In genomic region chr19:55485439-55486011, GRCh38 we compare ENCODE assay signal across 7 cellular contexts. TPM values are rescaled to one million over a fixed set of nuclear protein-coding genes. Genes with fewer than 3 reads are reported as not detected.
DNase-seq lines count a peak whose midpoint lies in the region; ATAC-seq and TF ChIP-seq lines count a peak whose summit lies in the region.
"Had no signal": no experiment of that assay in that cellular context is flagged by ENCODE, and none has a peak within 500 bp of the region (broad histone marks: within the 10 kb centered on the region; RNA-seq: fewer than 3 reads in every experiment).

No MANE protein-coding gene starts in this region.

- H3K9me2 ChIP-seq in DOHH2 (replicated peaks; ENCODE audit: control insufficient read depth, low read length), result no peaks in the 10 kb centered on the region

- H3K9me3 Mint-ChIP-seq in WTC11, result no peaks in the 10 kb centered on the region

- no peaks in the 10 kb centered on the region for H3K27me3 Mint-ChIP-seq in WTC11 (ENCODE audit: low read depth)

- H3K4me3 Mint-ChIP-seq in WTC11, result peak overlapping the region; percentile 82

- H3K27me3 ChIP-seq in DOHH2 (ENCODE audit: control insufficient read depth, low read length) (no peaks in the 10 kb centered on the region), lung (ENCODE audit: control insufficient read depth, insufficient read depth) (no peaks in the 10 kb centered on the region)

- H3K9me3 ChIP-seq in DOHH2 (ENCODE audit: control insufficient read depth, insufficient read depth, low read length), result no peaks in the 10 kb centered on the region
- H3K9me3 ChIP-seq in lung (ENCODE audit: control insufficient read depth in 2 of 2, insufficient read depth in 1 of 2, low read length in 1 of 2), result no peaks in the 10 kb centered on the region

- 30% methylated on average over 18 of the region's 18 CpGs for WGBS in lung, 2 donors

- no peak for TF ChIP-seq CTCF in DOHH2 (IDR thresholded peaks at IDR 0.05; ENCODE audit: low read depth, low read length, poor library complexity, severe bottlenecking)
- no peak for TF ChIP-seq CTCF in WTC11 (IDR thresholded peaks at IDR 0.05)
- no peak for TF ChIP-seq CTCF in lung (IDR thresholded peaks at IDR 0.05; ENCODE audit: control extremely low read depth, extremely low read depth)

- POLR2A ChIA-PET in WTC11 (lab: Charles Lee), result interaction anchor here (0.5 to 1.3 kb wide), 5 partner anchors 9 to 162 kb away, joined by 3 to 11 read pairs (median 3); partner anchors contain the start of gene ZNF628

- peak overlapping the region; percentile 74 for H3K4me2 ChIP-seq in DOHH2 (ENCODE audit: low read length)

- no peaks in the 10 kb centered on the region for H3K36me3 Mint-ChIP-seq in WTC11

- peaks cover 5% of the 10 kb centered on the region for H3K79me2 ChIP-seq in DOHH2 (ENCODE audit: control insufficient read depth, low read length)

- peaks cover 5% of the 10 kb centered on the region for H3K36me3 ChIP-seq in DOHH2 (ENCODE audit: control insufficient read depth, low read length)
- peaks cover 0 to 26% of the 10 kb centered on the region in 2 donors for H3K36me3 ChIP-seq in lung (ENCODE audit: control insufficient read depth in 2 of 2, insufficient read depth in 2 of 2, low read length in 2 of 2)

- H3K4me3 ChIP-seq in DOHH2 (ENCODE audit: low read length) (peak overlapping the region; percentile 92), lung (peak overlapping the region; percentile 51)

- no peak for DNase-seq in WTC11 (ENCODE audit: low spot score)
- DNase-seq in lung (ENCODE audit: low spot score), result no peak
- no peak for DNase-seq in SKM-1 treated with dmso at 0.1 percent for 144 hours (lab: John Stamatoyannopoulos, UW; ENCODE audit: unreplicated experiment)
- no peak for DNase-seq in glomerular visceral epithelial cell (ENCODE audit: extremely low spot score)

- peak overlapping the region; percentile 87 for H3K27ac Mint-ChIP-seq in WTC11

- H4K20me1 ChIP-seq in DOHH2 (ENCODE audit: control insufficient read depth, insufficient read depth, low read depth, low read length), result no peaks in the 10 kb centered on the region

- H3K4me1 Mint-ChIP-seq in WTC11, result peaks cover 20% of the 10 kb centered on the region

- no peaks in the 10 kb centered on the region; the same call in 1 of the 2 replicates for H3F3A ChIP-seq in DOHH2 (ENCODE audit: control insufficient read depth, insufficient read depth)

- CTCF ChIA-PET in WTC11 (lab: Charles Lee), result interaction anchor here (1.0 to 13.5 kb wide), 5 partner anchors 9 to 147 kb away, joined by 3 to 96 read pairs (median 4); partner anchors contain the start of gene ISOC2

- peaks cover 18% of the 10 kb centered on the region for H3K4me1 ChIP-seq in DOHH2 (ENCODE audit: control insufficient read depth, low read length)
- H3K4me1 ChIP-seq in lung (ENCODE audit: control insufficient read depth in 2 of 2, insufficient read depth in 2 of 2, low read length in 2 of 2), result peaks cover 4 to 5% of the 10 kb centered on the region in 2 donors

- no peak for ATAC-seq in WTC11
- no peak for ATAC-seq in lung (ENCODE audit: insufficient read depth, low FRiP score)
- ATAC-seq in HG03159 (IDR thresholded peaks at IDR 0.05; ENCODE audit: unreplicated experiment), result no peak

- H3K27ac ChIP-seq in DOHH2 (ENCODE audit: low read depth, low read length), result peak overlapping the region; percentile 40
- H3K27ac ChIP-seq in lung (ENCODE audit: low read depth in 1 of 2, low read length in 1 of 2), result peak overlapping the region; percentile 77 to 81

TF ChIP-seq in WTC11, 78 proteins besides CTCF, POLR2A, EP300 and RAD21:
- TF ChIP-seq MXD4 (CRISPR knock-in tag; IDR thresholded peaks at IDR 0.05; ENCODE audit: borderline replicate concordance) (no peak), NFATC4 (CRISPR knock-in tag; IDR thresholded peaks at IDR 0.05) (no peak), CREM (CRISPR knock-in tag; IDR thresholded peaks at IDR 0.05) (no peak), NR2C2 (CRISPR knock-in tag; IDR thresholded peaks at IDR 0.05) (no peak), ZBTB21 (CRISPR knock-in tag; IDR thresholded peaks at IDR 0.05; ENCODE audit: borderline replicate concordance) (no peak), FOXP4 (CRISPR knock-in tag; IDR thresholded peaks at IDR 0.05) (0 out of 2 replicates have a peak, but pooled peaks have one; percentile 29)

RNA-seq across cellular contexts. Expression of gene NAT14, which starts 0.5 kb away (rescaled TPM):
- total RNA-seq in WTC11 (2021) (71.9 to 87.7 TPM (median 74.8 TPM) in 3 replicates), lung (10 to 100 TPM; 17.7 to 43.9 TPM)
- 10 to 100 TPM; 22.6 to 46.2 TPM for polyA plus RNA-seq in lung

RNA-seq across cellular contexts. Expression of gene SSC5D, which starts 2.7 kb away (rescaled TPM):
- total RNA-seq in WTC11 (2021), result 1.8 to 2.9 TPM (median 2.5 TPM) in 3 replicates
- total RNA-seq in lung, result 1 to 10 TPM; 6.8 to 8.4 TPM
- 1 to 10 TPM in 1 of 2 donors, under 1 TPM in 1; 0.66 to 2.1 TPM for polyA plus RNA-seq in lung

RNA-seq across cellular contexts. Expression of gene ZNF628, which starts 9.1 kb away (rescaled TPM):
- total RNA-seq in WTC11 (2021) (14.0 to 23.6 TPM (median 17.8 TPM) in 3 replicates), lung (10 to 100 TPM in 1 of 2 donors, 1 to 10 TPM in 1; 2.0 to 12.3 TPM)
- 1 to 10 TPM; 7.5 to 8.0 TPM for polyA plus RNA-seq in lung

RNA-seq across cellular contexts. Expression of gene C19orf85, which starts 21.0 kb away (rescaled TPM):
- total RNA-seq in WTC11 (2021), result 2.1 to 2.5 TPM (median 2.2 TPM) in 3 replicates
- total RNA-seq in lung, result not detected
- polyA plus RNA-seq in lung, result not detected
- total RNA-seq: NCI-H460 had no signal

RNA-seq across cellular contexts. Expression of gene ISOC2, which starts 24.1 kb away (rescaled TPM):
- total RNA-seq in WTC11 (2021), result 96.3 to 96.6 TPM (median 96.4 TPM) in 3 replicates
- total RNA-seq in lung, result 10 to 100 TPM; 34.9 to 63.2 TPM
- 10 to 100 TPM; 68.6 to 85.0 TPM for polyA plus RNA-seq in lung
